Comparison of ENCODE assay signal across 14 cellular contexts in genomic region chr17:48160177-48160967, GRCh38. TPM values are rescaled to one million over a fixed set of nuclear protein-coding genes. Genes with fewer than 3 reads are reported as not detected.
DNase-seq lines count a peak whose midpoint lies in the region; FAIRE-seq and TF ChIP-seq lines count a peak whose summit lies in the region.
"Had no signal": no experiment of that assay in that cellular context is flagged by ENCODE, and none has a peak within 500 bp of the region (broad histone marks: within the 10 kb centered on the region; RNA-seq: fewer than 3 reads in every experiment).

No MANE protein-coding gene starts in this region.

- H3K4me2 ChIP-seq in hepatocyte (peak overlapping the region; percentile 55), smooth muscle cell (no peak overlapping the region)

- no peaks in the 10 kb centered on the region for H3F3A ChIP-seq in smooth muscle cell (ENCODE audit: low read depth)

- H3K27ac ChIP-seq in HUES48 (ENCODE audit: low read depth, low read length), result peak overlapping the region; percentile 78
- peak overlapping the region; percentile 74 for H3K27ac ChIP-seq in hepatocyte
- no peak overlapping the region for H3K27ac ChIP-seq in small intestine (ENCODE audit: low read depth in 1 of 2, low read length in 1 of 2)
- H3K27ac ChIP-seq in smooth muscle cell (ENCODE audit: low read depth), result no peak overlapping the region
- H3K27ac ChIP-seq: thoracic aorta had no signal

- H3K9me2 ChIP-seq in hepatocyte (replicated peaks; ENCODE audit: insufficient read depth), result no peaks in the 10 kb centered on the region

- no peak for FAIRE-seq in small intestine (lab: Jason Lieb, UNC)
- FAIRE-seq: keratinocyte had no signal

- TF ChIP-seq CTCF in hepatocyte (IDR thresholded peaks at IDR 0.05; ENCODE audit: poor library complexity), result no peak
- no peak for TF ChIP-seq CTCF in smooth muscle cell (IDR thresholded peaks at IDR 0.05; ENCODE audit: borderline replicate concordance, insufficient read depth, poor library complexity, severe bottlenecking)

- H4K20me1 ChIP-seq in hepatocyte (ENCODE audit: insufficient read depth, poor library complexity, severe bottlenecking), result no peaks in the 10 kb centered on the region
- no peaks in the 10 kb centered on the region for H4K20me1 ChIP-seq in smooth muscle cell (ENCODE audit: low read depth)

- H3K27me3 ChIP-seq in HUES48 (ENCODE audit: control insufficient read depth, insufficient read depth, low read length) (peaks cover 12% of the 10 kb centered on the region), hepatocyte (no peaks in the 10 kb centered on the region), small intestine (ENCODE audit: control insufficient read depth in 2 of 2, insufficient read depth in 2 of 2, low read length in 2 of 2) (no peaks in the 10 kb centered on the region), smooth muscle cell (ENCODE audit: low read depth) (peaks cover 19% of the 10 kb centered on the region)

- H3K79me2 ChIP-seq in hepatocyte (no peaks in the 10 kb centered on the region), smooth muscle cell (ENCODE audit: low read depth) (no peaks in the 10 kb centered on the region)

- H2AFZ ChIP-seq in hepatocyte (no peak overlapping the region), smooth muscle cell (ENCODE audit: low read depth) (no peak overlapping the region)

- 49% methylated on average over 5 of the region's 5 CpGs for WGBS in hepatocyte (ENCODE audit: low lambda C conversion rate, missing lambda C conversion rate)
- 49 to 69% (median 60%) methylated on average over 5 of the region's 5 CpGs for WGBS in small intestine, 3 donors
- 72% methylated on average over 5 of the region's 5 CpGs for WGBS in smooth muscle cell (ENCODE audit: low lambda C conversion rate)

- H3K36me3 ChIP-seq in HUES48 (ENCODE audit: control insufficient read depth, insufficient read depth, low read length) (no peaks in the 10 kb centered on the region), hepatocyte (replicated peaks; ENCODE audit: insufficient read depth, low read depth) (no peaks in the 10 kb centered on the region), small intestine (ENCODE audit: control insufficient read depth in 2 of 2, insufficient read depth in 2 of 2, low read length in 2 of 2) (no peaks in the 10 kb centered on the region), smooth muscle cell (ENCODE audit: low read depth) (no peaks in the 10 kb centered on the region)
- H3K36me3 ChIP-seq: thoracic aorta had no signal

- H3K4me1 ChIP-seq in HUES48 (ENCODE audit: control insufficient read depth, insufficient read depth, low read length) (peaks cover 53% of the 10 kb centered on the region), hepatocyte (ENCODE audit: insufficient read depth) (peaks cover 14% of the 10 kb centered on the region), small intestine (ENCODE audit: control insufficient read depth in 2 of 2, insufficient read depth in 1 of 2, low read depth in 1 of 2, low read length in 1 of 2) (peaks cover 2 to 16% of the 10 kb centered on the region in 2 donors), smooth muscle cell (ENCODE audit: low read depth) (peaks cover 4% of the 10 kb centered on the region)

- DNase-seq in NCI-H2107 (lab: John Stamatoyannopoulos, UW) (peak; percentile 37), hepatocyte (ENCODE audit: low spot score) (peak; percentile 33), small intestine (peak; percentile 57), smooth muscle cell (lab: John Stamatoyannopoulos, UW; ENCODE audit: unreplicated experiment) (no peak), H4 (ENCODE audit: low spot score) (no peak)
- DNase-seq in stimulated activated CD4-positive, alpha-beta T cell treated with anti-CD3 and anti-CD28 coated beads, Interleukin-12 subunit alpha, Interleukin-12 subunit beta, amount 100 ng/mL, for 4 hours, result no peak
- DNase-seq: activated CD8-positive, alpha-beta memory T cell treated with anti-CD3 and anti-CD28 coated beads, Interleukin-2, amount 50 U/mL, for 4 hours; activated naive CD8-positive, alpha-beta T cell treated with anti-CD3 and anti-CD28 coated beads, Interleukin-2, amount 50 U/mL, for 24 hours; naive thymus-derived CD8-positive, alpha-beta T cell; NCI-H2171; RPMI8226 had no signal

- H3K4me3 ChIP-seq in HUES48 (ENCODE audit: low read depth, low read length) (peak overlapping the region; percentile 23; the same call in 1 of the 2 replicates), hepatocyte (no peak overlapping the region), small intestine (ENCODE audit: low read depth in 1 of 2, low read length in 2 of 2) (no peak overlapping the region), smooth muscle cell (no peak overlapping the region)
- H3K4me3 ChIP-seq: thoracic aorta had no signal

- no peak overlapping the region for H3K9ac ChIP-seq in HUES48 (ENCODE audit: low read depth, low read length)
- H3K9ac ChIP-seq in smooth muscle cell (ENCODE audit: low read depth), result no peak overlapping the region

- H3K9me3 ChIP-seq in HUES48 (ENCODE audit: control insufficient read depth, insufficient read depth, low read length) (no peaks in the 10 kb centered on the region), hepatocyte (ENCODE audit: low read depth) (no peaks in the 10 kb centered on the region), small intestine (ENCODE audit: control insufficient read depth, low read depth) (no peaks in the 10 kb centered on the region), smooth muscle cell (replicated peaks; ENCODE audit: low read depth) (no peaks in the 10 kb centered on the region)
- H3K9me3 ChIP-seq: thoracic aorta had no signal

RNA-seq across cellular contexts. Expression of gene SNX11, which starts 52.8 kb away (rescaled TPM):
- total RNA-seq in hepatocyte (11.3 and 12.4 TPM in 2 replicates), smooth muscle cell (9.9 and 15.3 TPM in 2 replicates)
- polyA plus RNA-seq in hepatocyte (9.2 and 13.2 TPM in 2 replicates), small intestine (10 to 100 TPM; 11.4 to 16.3 (median 13.8) TPM), smooth muscle cell (22.7 and 22.9 TPM in 2 replicates)
- total RNA-seq in H4 (2014; rRNA removed; shearing (Covaris generic)), result 15.2 and 17.4 TPM in 2 replicates

RNA-seq across cellular contexts. Expression of gene CBX1, which starts 59.1 kb away (rescaled TPM):
- total RNA-seq in hepatocyte (49.0 and 57.0 TPM in 2 replicates), smooth muscle cell (63.4 and 72.7 TPM in 2 replicates)
- polyA plus RNA-seq in hepatocyte (20.7 and 23.5 TPM in 2 replicates), small intestine (10 to 100 TPM in 1 of 3 donors, 1 to 10 TPM in 2; 9.4 to 29.5 (median 10.0) TPM), smooth muscle cell (32.7 and 35.6 TPM in 2 replicates)
- total RNA-seq in H4 (2014; rRNA removed; shearing (Covaris generic)), result 110 and 116 TPM in 2 replicates

Comparison
In these comparisons a context has a peak if more than half of its experiments do, and no peak if none do; other contexts are left out.
1. H3K27ac ChIP-seq: peak in HUES48 (single experiment) and hepatocyte (single experiment); none in small intestine (0 of 2) and smooth muscle cell (single experiment).
2. DNase-seq: peak in NCI-H2107 (single experiment), hepatocyte (single experiment) and small intestine (single experiment); none in stimulated activated CD4-positive, alpha-beta T cell treated with anti-CD3 and anti-CD28 coated beads, Interleukin-12 subunit alpha, Interleukin-12 subunit beta, amount 100 ng/mL, for 4 hours (single experiment), smooth muscle cell (single experiment) and H4 (single experiment).